In genomic region chr12:6373022-6373787, GRCh38 we compare ENCODE assay signal across 9 cellular contexts. TPM values are rescaled to one million over a fixed set of nuclear protein-coding genes. Genes with fewer than 3 reads are reported as not detected.
DNase-seq lines count a peak whose midpoint lies in the region; ATAC-seq lines count a peak whose summit lies in the region.
"Had no signal": no experiment of that assay in that cellular context is flagged by ENCODE, and none has a peak within 500 bp of the region (broad histone marks: within the 10 kb centered on the region; RNA-seq: fewer than 3 reads in every experiment).

No MANE protein-coding gene starts in this region.

- ATAC-seq in esophagus mucosa, result peak; percentile 22
- ATAC-seq in HG03280 (IDR thresholded peaks at IDR 0.05; ENCODE audit: unreplicated experiment), result no peak
- ATAC-seq in HG03342 (IDR thresholded peaks at IDR 0.05; ENCODE audit: unreplicated experiment), result no peak

- peak overlapping the region in 20 of 21 experiments; percentile 40 to 94 (median 85) for H3K27ac ChIP-seq in skin epidermis

- DNase-seq in HT-29 (ENCODE audit: low spot score), result peak; percentile 39
- peak; percentile 81 to 91 for DNase-seq in NCI-H526 (lab: John Stamatoyannopoulos, UW)
- no peak for DNase-seq in iPS-NIHi7 (ENCODE audit: extremely low spot score)
- no peak for DNase-seq in cortex of kidney (lab: John Stamatoyannopoulos, UW)

- peak overlapping the region in 5 of 7 experiments; percentile 6 to 20 (median 18) for H3K4me3 ChIP-seq in skin epidermis

RNA-seq across cellular contexts. Expression of gene SCNN1A, which starts 2.2 kb away (rescaled TPM):
- 161 and 221 TPM in 2 replicates for total RNA-seq in HT-29 (2014; rRNA removed; shearing (Covaris generic))
- total RNA-seq in esophagus mucosa, result 142 TPM
- total RNA-seq: RPMI7951 had no signal

RNA-seq across cellular contexts. Expression of gene LTBR, which starts 10.8 kb away (rescaled TPM):
- total RNA-seq in HT-29 (2014; rRNA removed; shearing (Covaris generic)), result 176 and 234 TPM in 2 replicates
- 84.2 TPM for total RNA-seq in esophagus mucosa

RNA-seq across cellular contexts. Expression of gene TNFRSF1A, which starts 31.3 kb away (rescaled TPM):
- total RNA-seq in HT-29 (2014; rRNA removed; shearing (Covaris generic)), result 91.9 and 94.5 TPM in 2 replicates
- total RNA-seq in esophagus mucosa, result 99.3 TPM

Comparison
In these comparisons a context has a peak if more than half of its experiments do, and no peak if none do; other contexts are left out.
1. DNase-seq: peak in HT-29 (single experiment) and NCI-H526 (2 of 2); none in iPS-NIHi7 (single experiment) and cortex of kidney (single experiment).